15 cellular contexts compared by ENCODE assay signal in the genomic region with DNA sequence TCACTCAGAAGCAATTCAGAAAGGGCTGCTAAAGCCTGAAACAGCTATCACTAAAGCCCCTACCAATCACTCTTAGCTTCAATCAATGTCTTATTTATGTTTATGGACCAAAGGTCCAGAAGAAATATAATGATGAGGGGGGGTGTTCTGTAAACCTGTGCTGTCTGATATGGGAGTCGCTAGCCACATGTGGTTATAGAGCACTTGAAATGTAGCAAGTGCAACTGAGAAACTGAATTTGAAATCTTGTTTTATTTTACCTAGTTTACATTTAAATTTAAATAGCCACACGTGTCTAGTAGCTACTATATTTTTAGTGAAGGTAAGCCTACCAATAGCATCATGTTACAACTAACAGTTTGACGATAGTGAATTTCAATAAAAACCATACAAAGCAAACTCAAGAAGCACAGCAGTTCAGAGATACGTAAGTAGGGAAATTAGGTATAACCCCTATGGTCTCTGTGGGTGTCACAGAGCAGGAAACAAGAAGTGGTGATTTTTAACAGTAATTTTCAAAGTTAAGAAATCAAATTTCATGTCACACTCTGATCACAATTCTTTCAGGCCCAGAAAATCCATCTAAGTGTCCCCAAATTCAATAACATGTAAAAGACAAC. TPM values are rescaled to one million over a fixed set of nuclear protein-coding genes. Genes with fewer than 3 reads are reported as not detected.
DNase-seq lines count a peak whose midpoint lies in the region; ATAC-seq and TF ChIP-seq lines count a peak whose summit lies in the region.
"Had no signal": no experiment of that assay in that cellular context is flagged by ENCODE, and none has a peak within 500 bp of the region (broad histone marks: within the 10 kb centered on the region; RNA-seq: fewer than 3 reads in every experiment).

No MANE protein-coding gene starts in this region.

- H3K18ac ChIP-seq in mesenchymal stem cell (ENCODE audit: low read depth in 1 of 2, low read length in 2 of 2) = no peak overlapping the region

- no peaks in the 10 kb centered on the region for H3K27me3 ChIP-seq in mesenchymal stem cell (ENCODE audit: control insufficient read depth in 1 of 2, insufficient read depth in 1 of 2, low read length in 2 of 2)
- H3K27me3 ChIP-seq: neutrophil, stomach had no signal

- no peak overlapping the region for H2AK5ac ChIP-seq in mesenchymal stem cell (ENCODE audit: low read length, severe bottlenecking)

- H3K27ac ChIP-seq in mesenchymal stem cell (ENCODE audit: low read length, poor library complexity, severe bottlenecking) = no peak overlapping the region
- H3K27ac ChIP-seq: dorsolateral prefrontal cortex, GM23248, left ventricle myocardium inferior, neutrophil, stomach had no signal

- H3K79me1 ChIP-seq in mesenchymal stem cell (replicated peaks; ENCODE audit: low read length, poor library complexity, severe bottlenecking) = no peaks in the 10 kb centered on the region

- no peak overlapping the region for H3K9ac ChIP-seq in mesenchymal stem cell (ENCODE audit: low read length)
- H3K9ac ChIP-seq: GM23248 had no signal

- DNase-seq in GM10266 (ENCODE audit: extremely low spot score) (peak; percentile 8), globus pallidus (ENCODE audit: low spot score) (no peak), islet precursor cell (no peak), DMS153 (lab: John Stamatoyannopoulos, UW) (no peak), mesenchymal stem cell (no peak)
- DNase-seq: activated naive CD8-positive, alpha-beta T cell treated with anti-CD3 and anti-CD28 coated beads, Interleukin-2, amount 10 ng/mL, durations not matched to agents 7 days and 5 days; dorsolateral prefrontal cortex; GM23248; left ventricle myocardium inferior; NCI-H748 treated with DMSO at 0.1 percent for 48 hours; stomach had no signal

- no peak overlapping the region for H4K91ac ChIP-seq in mesenchymal stem cell (ENCODE audit: low read length)

- no peak overlapping the region for H3K14ac ChIP-seq in mesenchymal stem cell (ENCODE audit: low read length in 2 of 2)

- H2AFZ ChIP-seq in mesenchymal stem cell (ENCODE audit: low read depth, low read length) = no peak overlapping the region
- H2AFZ ChIP-seq: GM23248 had no signal

- no peak overlapping the region for H2BK5ac ChIP-seq in mesenchymal stem cell (ENCODE audit: low read depth, low read length, poor library complexity, severe bottlenecking)

- H3K4me1 ChIP-seq in mesenchymal stem cell (ENCODE audit: control insufficient read depth, insufficient read depth, low read depth, low read length) = peaks cover 1% of the 10 kb centered on the region

- H4K8ac ChIP-seq in mesenchymal stem cell (ENCODE audit: low read length) = no peak overlapping the region

- H3K9me3 ChIP-seq in mesenchymal stem cell (ENCODE audit: control insufficient read depth, low read length) = no peaks in the 10 kb centered on the region
- H3K9me3 ChIP-seq: left ventricle myocardium inferior, neutrophil, stomach had no signal

- no peak overlapping the region for H3K23ac ChIP-seq in mesenchymal stem cell (ENCODE audit: low read length in 2 of 2)

- no peak overlapping the region for H2BK15ac ChIP-seq in mesenchymal stem cell (ENCODE audit: low read depth, poor library complexity, severe bottlenecking)

- TF ChIP-seq CTCF in GM10266 (IDR thresholded peaks at IDR 0.05; ENCODE audit: control insufficient read depth, insufficient read depth, low read depth, missing control alignments) = no peak

- no peak overlapping the region for H3K4ac ChIP-seq in mesenchymal stem cell (ENCODE audit: low read depth in 1 of 2, low read length in 2 of 2)

- H2BK120ac ChIP-seq in mesenchymal stem cell (ENCODE audit: low read depth, low read length) = no peak overlapping the region

- H3K36me3 ChIP-seq in mesenchymal stem cell (ENCODE audit: control insufficient read depth in 1 of 2, insufficient read depth in 2 of 2, low read depth in 1 of 2, low read length in 2 of 2) = no peaks in the 10 kb centered on the region
- H3K36me3 ChIP-seq: left ventricle myocardium inferior, neutrophil, stomach had no signal

- no peak overlapping the region for H3K4me3 ChIP-seq in mesenchymal stem cell (ENCODE audit: insufficient read depth in 1 of 2, low read depth in 1 of 2, low read length in 2 of 2)
- H3K4me3 ChIP-seq: dorsolateral prefrontal cortex, GM23248, left ventricle myocardium inferior, stomach had no signal

- ATAC-seq in GM19023 (IDR thresholded peaks at IDR 0.05; ENCODE audit: unreplicated experiment) = peak; percentile 96
- ATAC-seq in HG02571 (IDR thresholded peaks at IDR 0.05; ENCODE audit: unreplicated experiment) = peak; percentile 91
- ATAC-seq in HG03342 (IDR thresholded peaks at IDR 0.05; ENCODE audit: unreplicated experiment) = peak; percentile 79

- H3K4me2 ChIP-seq in mesenchymal stem cell (ENCODE audit: low read length, poor library complexity, severe bottlenecking) = no peak overlapping the region

- no peak overlapping the region for H2BK12ac ChIP-seq in mesenchymal stem cell (ENCODE audit: low read length in 2 of 2)

- no CpG with 5 or more reads among the region's 4 CpGs for WGBS in mesenchymal stem cell

RNA-seq across cellular contexts. Expression of a gene that starts 3.6 kb away (rescaled TPM):
- polyA plus RNA-seq in mesenchymal stem cell (2013, experiment 1 of 2) = not detected
- not detected for polyA plus RNA-seq in mesenchymal stem cell (2013, experiment 2 of 2)
- polyA plus RNA-seq: GM23248, stomach had no signal

RNA-seq across cellular contexts. Expression of a gene that starts 45.7 kb away (rescaled TPM):
- 45.3 TPM for polyA plus RNA-seq in mesenchymal stem cell (2013, experiment 1 of 2)
- polyA plus RNA-seq in mesenchymal stem cell (2013, experiment 2 of 2) = 45.2 TPM
